In the genomic region with DNA sequence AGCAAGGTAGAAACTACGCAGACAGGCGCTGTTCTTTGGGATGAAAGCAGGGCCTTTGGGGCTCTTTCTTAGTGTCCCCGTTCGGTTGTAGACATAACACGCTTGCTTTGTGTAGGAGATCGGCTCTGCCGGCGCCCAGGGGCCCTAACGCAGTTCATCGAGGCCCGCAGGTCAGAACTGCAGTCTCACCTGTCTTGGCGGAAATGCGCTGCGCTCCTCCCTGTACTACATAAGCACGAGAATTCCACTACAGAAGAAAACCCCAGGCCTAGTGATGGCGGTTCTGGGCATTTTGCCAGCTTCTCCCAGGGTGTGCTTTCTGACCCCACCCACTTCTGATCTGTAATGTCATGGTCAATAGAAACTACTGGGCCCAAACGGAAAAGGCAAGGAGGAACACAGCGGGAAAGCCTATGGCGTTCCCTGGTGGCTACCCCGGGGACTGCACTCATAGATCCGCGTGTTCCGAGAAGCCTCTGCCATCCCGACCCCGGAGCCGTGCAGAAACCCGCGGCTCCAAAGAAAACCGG, we compare ENCODE assay signal across 8 cellular contexts. TPM values are rescaled to one million over a fixed set of nuclear protein-coding genes. Genes with fewer than 3 reads are reported as not detected.
DNase-seq lines count a peak whose midpoint lies in the region; ATAC-seq, FAIRE-seq and TF ChIP-seq lines count a peak whose summit lies in the region.
"Not testable (repeated sequence)": the region's sequence is repeated elsewhere in the genome, so short reads cannot be mapped to it uniquely, and the experiment has no call there.

No MANE protein-coding gene starts in this region.

- not testable (repeated sequence) for ATAC-seq in CD4-positive, CD25-positive, alpha-beta regulatory T cell (ENCODE audit: low read depth in 2 of 2)

- not testable (repeated sequence) for H3K27ac Mint-ChIP-seq in CD4-positive, CD25-positive, alpha-beta regulatory T cell; T-helper 2 cell treated with Interferon-gamma antibody and Interleukin-4, amounts not matched to agents 5 μg/mL and 100 μg/mL, for 36 hours

- peak; percentile 35 to 40 for TF ChIP-seq RAD21 in liver (IDR thresholded peaks at IDR 0.05)

- not testable (repeated sequence) for H3K36me3 Mint-ChIP-seq in CD4-positive, CD25-positive, alpha-beta regulatory T cell; T-helper 2 cell treated with Interferon-gamma antibody and Interleukin-4, amounts not matched to agents 5 μg/mL and 100 μg/mL, for 36 hours (ENCODE audit: low read depth)

- TF ChIP-seq POLR2A in erythroblast (IDR thresholded peaks at IDR 0.05; ENCODE audit: low read length) = not testable (repeated sequence)

- not testable (repeated sequence) for H3K4me3 Mint-ChIP-seq in CD4-positive, CD25-positive, alpha-beta regulatory T cell; T-helper 2 cell treated with Interferon-gamma antibody and Interleukin-4, amounts not matched to agents 5 μg/mL and 100 μg/mL, for 36 hours

- not testable (repeated sequence) for H3K36me3 ChIP-seq in CD4-positive, CD25-positive, alpha-beta regulatory T cell (ENCODE audit: control insufficient read depth, insufficient read depth, low read length); adipocyte (ENCODE audit: control insufficient read depth, insufficient read depth, low read length, severe bottlenecking); liver (ENCODE audit: control insufficient read depth in 4 of 4, insufficient read depth in 3 of 4, low read depth in 1 of 4, low read length in 3 of 4); small intestine (ENCODE audit: control insufficient read depth in 2 of 2, insufficient read depth in 2 of 2, low read length in 2 of 2)

- not testable (repeated sequence) for H3K4me3 ChIP-seq in CD4-positive, CD25-positive, alpha-beta regulatory T cell (ENCODE audit: low read depth, low read length); adipocyte (ENCODE audit: low read length); liver (ENCODE audit: low read depth in 1 of 3, low read length in 3 of 3); small intestine (ENCODE audit: low read depth in 1 of 2, low read length in 2 of 2)

- not testable (repeated sequence) for H3K9ac ChIP-seq in adipocyte (ENCODE audit: low read length); liver (ENCODE audit: low read depth in 1 of 2, low read length in 2 of 2)

- not testable (repeated sequence) for H3K4me1 Mint-ChIP-seq in CD4-positive, CD25-positive, alpha-beta regulatory T cell; T-helper 2 cell treated with Interferon-gamma antibody and Interleukin-4, amounts not matched to agents 5 μg/mL and 100 μg/mL, for 36 hours (ENCODE audit: low read depth)

- not testable (repeated sequence) for H3K9me3 ChIP-seq in CD4-positive, CD25-positive, alpha-beta regulatory T cell (ENCODE audit: control insufficient read depth in 2 of 2, low read length in 2 of 2); adipocyte (ENCODE audit: control insufficient read depth, low read length); liver (ENCODE audit: control insufficient read depth in 4 of 4, low read length in 3 of 4); small intestine (ENCODE audit: control insufficient read depth, low read depth)

- WGBS in liver = 14% methylated on average over 14 of the region's 29 CpGs
- 6 to 20% (median 15%) methylated on average over 12 to 15 of the region's 29 CpGs for WGBS in small intestine, 3 donors

- not testable (repeated sequence) for H3K27me3 ChIP-seq in CD4-positive, CD25-positive, alpha-beta regulatory T cell (ENCODE audit: control insufficient read depth, insufficient read depth, low read length); adipocyte (replicated peaks; ENCODE audit: control insufficient read depth, insufficient read depth, low read length); liver (ENCODE audit: control insufficient read depth in 4 of 4, insufficient read depth in 4 of 4, low read length in 3 of 4); small intestine (ENCODE audit: control insufficient read depth in 2 of 2, insufficient read depth in 2 of 2, low read length in 2 of 2)

- not testable (repeated sequence) for H3K27ac ChIP-seq in CD4-positive, CD25-positive, alpha-beta regulatory T cell (ENCODE audit: insufficient read depth, low read length, poor library complexity, severe bottlenecking); liver (ENCODE audit: low read depth in 1 of 2, low read length in 2 of 2); small intestine (ENCODE audit: low read depth in 1 of 2, low read length in 1 of 2)

- peak in 2 of 3 donors; percentile 24 to 43 for DNase-seq in CD4-positive, CD25-positive, alpha-beta regulatory T cell
- DNase-seq in HS-27A (ENCODE audit: low read depth) = peak; percentile 17
- peak; percentile 33 for DNase-seq in NCI-H345 treated with DMSO at 0.1 percent for 48 hours (lab: John Stamatoyannopoulos, UW; ENCODE audit: unreplicated experiment)
- DNase-seq in T-helper 2 cell treated with Interferon-gamma antibody and Interleukin-4, amounts not matched to agents 5 μg/mL and 100 μg/mL, for 36 hours (ENCODE audit: low spot score) = peak; percentile 9
- DNase-seq in adipocyte (ENCODE audit: low read depth) = peak; percentile 53
- peak; percentile 85 to 86 for DNase-seq in erythroblast (lab: John Stamatoyannopoulos, UW)
- DNase-seq in small intestine = peak; percentile 30

- H3K9me3 Mint-ChIP-seq in CD4-positive, CD25-positive, alpha-beta regulatory T cell; T-helper 2 cell treated with Interferon-gamma antibody and Interleukin-4, amounts not matched to agents 5 μg/mL and 100 μg/mL, for 36 hours: not testable (repeated sequence)

- not testable (repeated sequence) for H3K4me1 ChIP-seq in CD4-positive, CD25-positive, alpha-beta regulatory T cell (ENCODE audit: control insufficient read depth, insufficient read depth, low read length, poor library complexity, severe bottlenecking); adipocyte (ENCODE audit: control insufficient read depth, insufficient read depth, low read length); liver (ENCODE audit: control insufficient read depth in 4 of 4, insufficient read depth in 4 of 4, low read length in 3 of 4); small intestine (ENCODE audit: control insufficient read depth in 2 of 2, insufficient read depth in 1 of 2, low read depth in 1 of 2, low read length in 1 of 2)

- FAIRE-seq in small intestine (lab: Jason Lieb, UNC) = not testable (repeated sequence)

- not testable (repeated sequence) for H3K27me3 Mint-ChIP-seq in CD4-positive, CD25-positive, alpha-beta regulatory T cell; T-helper 2 cell treated with Interferon-gamma antibody and Interleukin-4, amounts not matched to agents 5 μg/mL and 100 μg/mL, for 36 hours (ENCODE audit: low read depth)

- TF ChIP-seq CTCF in liver (IDR thresholded peaks at IDR 0.05; ENCODE audit: low read depth, low read length, missing input control) = not testable (repeated sequence)

RNA-seq across cellular contexts. Expression of a gene that starts 26.2 kb away (rescaled TPM):
- total RNA-seq in CD4-positive, CD25-positive, alpha-beta regulatory T cell = 44.1 TPM
- polyA plus RNA-seq in CD4-positive, CD25-positive, alpha-beta regulatory T cell = 1 to 10 TPM in 3 of 4 donors, under 1 TPM in 1; 0.60 to 2.1 (median 1.5) TPM
- total RNA-seq in liver = 10 to 100 TPM in 1 of 2 donors, 1 to 10 TPM in 1; 2.6 to 42.2 TPM
- polyA plus RNA-seq in liver = 10 to 100 TPM in 1 of 2 donors, 1 to 10 TPM in 1; 7.8 to 15.1 TPM
- polyA plus RNA-seq in small intestine = 1 to 10 TPM in 2 of 3 donors, under 1 TPM in 1; 0.45 to 2.9 (median 1.1) TPM

Comparison
In these comparisons a context has a peak if more than half of its experiments do, and no peak if none do; other contexts are left out.
1. DNase-seq: peak in every context shown above with its lines; median percentile 86 in erythroblast; 53 in adipocyte; 34 in CD4-positive, CD25-positive, alpha-beta regulatory T cell; 33 in NCI-H345 treated with DMSO at 0.1 percent for 48 hours; 30 in small intestine; 17 in HS-27A; 9 in T-helper 2 cell treated with Interferon-gamma antibody and Interleukin-4, amounts not matched to agents 5 μg/mL and 100 μg/mL, for 36 hours.